Comparison of ENCODE assay signal across 8 cellular contexts in the genomic region with DNA sequence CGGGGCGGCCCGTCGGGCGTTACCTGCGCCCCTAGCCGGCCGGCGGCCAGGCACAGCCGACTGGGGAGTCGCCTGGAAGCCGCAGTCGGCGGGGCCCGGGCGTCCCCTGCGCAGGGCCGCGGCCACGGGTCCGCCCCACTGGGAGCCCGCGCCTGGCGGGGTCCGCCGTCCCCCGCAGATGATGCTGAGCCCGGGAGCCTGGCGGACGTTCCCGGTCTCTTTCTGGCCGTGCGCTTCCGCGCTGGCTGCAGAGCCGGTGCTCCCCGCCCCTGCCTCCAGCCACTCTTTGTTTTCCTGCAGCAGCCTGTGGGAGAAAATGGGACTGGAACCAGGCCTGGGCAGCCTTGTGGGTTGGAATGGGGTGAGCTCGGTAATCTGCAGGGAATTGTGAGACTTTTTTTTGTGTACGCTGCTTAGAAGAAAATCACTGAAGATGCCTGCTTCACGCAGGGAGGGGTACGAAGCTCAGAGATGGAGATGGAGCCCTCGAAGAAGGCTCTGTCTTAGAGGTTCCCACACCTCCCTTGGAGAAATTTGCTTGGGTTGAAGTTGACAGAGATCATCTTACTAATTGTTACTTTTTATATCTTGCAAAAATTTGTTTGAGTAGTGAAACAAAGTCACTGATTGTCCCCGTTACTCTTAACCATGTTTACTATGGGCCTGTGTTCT. TPM values are rescaled to one million over a fixed set of nuclear protein-coding genes. Genes with fewer than 3 reads are reported as not detected.
A peak's percentile ranks its signal among the peaks of the same experiment; 100 is the strongest.
DNase-seq lines count a peak whose midpoint lies in the region; ATAC-seq, FAIRE-seq and TF ChIP-seq lines count a peak whose summit lies in the region.

No MANE protein-coding gene starts in this region.

- H3K36me3 ChIP-seq in K562 (ENCODE audit: control insufficient read depth, insufficient read depth, low read length) = peaks cover 7% of the 10 kb centered on the region; the same call in 1 of the 3 replicates

- peak overlapping the region; percentile 81 for H3K4me2 ChIP-seq in K562 (ENCODE audit: insufficient read depth, low read length)

- in situ Hi-C loops in K562 (cut with MboI) = no loop called here

- peaks cover 10 to 21% of the 10 kb centered on the region in 2 experiments; a peak in 4 of 5 replicates for H3K4me1 ChIP-seq in K562 (replicated peaks in 1 of 2; ENCODE audit: control insufficient read depth in 2 of 2, insufficient read depth in 2 of 2, low read length in 2 of 2)

- no peaks in the 10 kb centered on the region for H3K27me3 ChIP-seq in K562 (ENCODE audit: control insufficient read depth in 2 of 2, insufficient read depth in 2 of 2, low read length in 2 of 2)

- CTCF ChIA-PET in K562 (lab: Yijun Ruan, JAX; ENCODE audit: low intra/inter-chr PET ratio) = no interaction called here

- no peak for DNase-seq in activated T-cell treated with anti-CD3 and anti-CD28 coated beads, Interleukin-2, amount 50 U/mL, for 24 hours
- DNase-seq in activated T-cell treated with anti-CD3 and anti-CD28 coated beads, Interleukin-2, amount 50 U/mL, for 1 hour = no peak
- peak; percentile 55 for DNase-seq in NCI-H345 treated with DMSO at 0.1 percent for 48 hours (lab: John Stamatoyannopoulos, UW; ENCODE audit: unreplicated experiment)
- DNase-seq in K562 (ENCODE audit: extremely low read depth in 1 of 4, low spot score in 3 of 4) = peak in 3 of 4 experiments; percentile 30 to 53 (median 31)
- DNase-seq in retinal pigment epithelial cell (ENCODE audit: low read depth) = no peak
- DNase-seq in NCI-H1436 treated with DMSO at 0.1 percent for 48 hours (lab: John Stamatoyannopoulos, UW) = no peak

- H3K79me2 ChIP-seq in K562 (ENCODE audit: control insufficient read depth, insufficient read depth, low read length) = peaks cover 22% of the 10 kb centered on the region

- POLR2A ChIA-PET in K562 (lab: Yijun Ruan, JAX) = interaction anchor here (0.8 to 1.5 kb wide), 2 partner anchors 8 to 19 kb away, joined by 3 to 6 read pairs; no protein-coding TSS in a partner anchor

- peak overlapping the region; percentile 87 for H3K4me3 Mint-ChIP-seq in activated T-cell treated with anti-CD3 and anti-CD28 coated beads, Interleukin-2, amount 50 U/mL, for 24 hours

- H3K4me3 ChIP-seq in K562 (peak overlapping the region; percentile 71), iPS-11a (ENCODE audit: low read depth, low read length) (peak overlapping the region; percentile 73), retinal pigment epithelial cell (ENCODE audit: low read length) (peak overlapping the region; percentile 78)

- peak; percentile 29 for ATAC-seq in HG02610 (IDR thresholded peaks at IDR 0.05; ENCODE audit: unreplicated experiment)
- ATAC-seq in K562 = peak; percentile 46

- peak overlapping the region; percentile 85 for H2AFZ ChIP-seq in K562 (ENCODE audit: low read depth, low read length)

- peaks cover 27% of the 10 kb centered on the region for H3K36me3 Mint-ChIP-seq in activated T-cell treated with anti-CD3 and anti-CD28 coated beads, Interleukin-2, amount 50 U/mL, for 24 hours (ENCODE audit: low read depth)

- peak overlapping the region; percentile 58; the same call in 2 of the 3 replicates for H3K27ac ChIP-seq in K562 (ENCODE audit: extremely low read depth, low read depth, low read length)

- TF ChIP-seq POLR2A in K562 (conservative IDR thresholded peaks at IDR 0.05) = no peak

- BruUV-seq in K562 (replicated peaks; lab: Mats Ljungman, UMichigan) = no TSS peak

- no peak for TF ChIP-seq RAD21 in K562 (CRISPR knock-in tag; conservative IDR thresholded peaks at IDR 0.05 in 1 of 2, IDR thresholded peaks at IDR 0.05 in 1 of 2)

- no peaks in the 10 kb centered on the region for H3K9me3 ChIP-seq in K562 (replicated peaks; ENCODE audit: control insufficient read depth, insufficient read depth, low read depth, low read length)

- FAIRE-seq in K562 (lab: Jason Lieb, UNC) = no peak

- no peaks in the 10 kb centered on the region for H3K9me1 ChIP-seq in K562 (ENCODE audit: control insufficient read depth, insufficient read depth, low read length)

- H3K4me1 Mint-ChIP-seq in activated T-cell treated with anti-CD3 and anti-CD28 coated beads, Interleukin-2, amount 50 U/mL, for 24 hours (ENCODE audit: low read depth) = peaks cover 68% of the 10 kb centered on the region

- peak overlapping the region; percentile 43 to 88; a peak in 3 of 4 replicates for H3K9ac ChIP-seq in K562 (ENCODE audit: insufficient read depth in 1 of 2, low read depth in 2 of 2, low read length in 2 of 2)

- peak overlapping the region; percentile 83 for H3K27ac Mint-ChIP-seq in activated T-cell treated with anti-CD3 and anti-CD28 coated beads, Interleukin-2, amount 50 U/mL, for 24 hours

- intact Hi-C loops in K562 (cut with micrococcal nuclease) = loop anchor here (1.0 to 5.0 kb wide), 2 partner anchors 25 to 51 kb away; partner anchors contain the start of gene ENTPD6

- TF ChIP-seq EP300 in K562 (IDR thresholded peaks at IDR 0.05; ENCODE audit: low read length) = no peak

- 2% methylated on average over 20 of the region's 43 CpGs for WGBS in K562 (ENCODE audit: insufficient coverage, low coverage, missing lambda C conversion rate)

- H3K27me3 Mint-ChIP-seq in activated T-cell treated with anti-CD3 and anti-CD28 coated beads, Interleukin-2, amount 50 U/mL, for 24 hours = peaks cover 5% of the 10 kb centered on the region

- no peaks in the 10 kb centered on the region for H4K20me1 ChIP-seq in K562 (replicated peaks; ENCODE audit: control insufficient read depth, insufficient read depth, low read length)

- TF ChIP-seq CTCF in K562 (IDR thresholded peaks at IDR 0.05 in 2 of 3, conservative IDR thresholded peaks at IDR 0.05 in 1 of 3; ENCODE audit: insufficient read depth in 2 of 3, low read depth in 1 of 3, low read length in 3 of 3) (no peak), retinal pigment epithelial cell (conservative IDR thresholded peaks at IDR 0.05; ENCODE audit: low read depth, low read length) (no peak)

- H3K9me3 Mint-ChIP-seq in activated T-cell treated with anti-CD3 and anti-CD28 coated beads, Interleukin-2, amount 50 U/mL, for 24 hours = no peaks in the 10 kb centered on the region

TF ChIP-seq in K562, 482 proteins besides CTCF, POLR2A, EP300 and RAD21 (continues in another document):
- TF ChIP-seq ZNF740 (CRISPR knock-in tag; IDR thresholded peaks at IDR 0.05) (no peak), ZNF740 (tag; IDR thresholded peaks at IDR 0.05) (no peak), ZNF444 (CRISPR knock-in tag; IDR thresholded peaks at IDR 0.05) (no peak), ZNF175 (CRISPR knock-in tag; IDR thresholded peaks at IDR 0.05; ENCODE audit: low read depth) (no peak), MLX (CRISPR knock-in tag; conservative IDR thresholded peaks at IDR 0.05) (no peak)

RNA-seq across cellular contexts. Expression of gene PYGB, which starts 0.8 kb away (rescaled TPM):
- total RNA-seq in K562 (2011; cell fraction: chromatin; rRNA removed; ENCODE audit: low replicate concordance) = 15.0 and 42.9 TPM in 2 replicates
- 22.9 and 27.7 TPM in 2 replicates for total RNA-seq in K562 (2011; cell fraction: nucleolus; rRNA removed)
- total RNA-seq in K562 (2011; cell fraction: nucleoplasm; rRNA removed) = 11.8 and 15.2 TPM in 2 replicates
- 12.4 and 13.0 TPM in 2 replicates for total RNA-seq in K562 (2014; rRNA removed)
- total RNA-seq in K562 (2014; rRNA removed; fragmentation: Illumina TruSeq; extraction: Trizol) = 4.1 and 4.7 TPM in 2 replicates
- 9.8 and 10.8 TPM in 2 replicates for total RNA-seq in K562 (2015; rRNA removed; fragmentation: Illumina TruSeq; extraction: Trizol)
- 16.1 and 18.0 TPM in 2 replicates for total RNA-seq in K562 (2021)
- polyA plus RNA-seq in K562 (2011; rRNA removed) = 7.3 and 8.2 TPM in 2 replicates
- polyA plus RNA-seq in K562 (2011; cell fraction: cytosol; rRNA removed) = 8.5 and 12.3 TPM in 2 replicates
- polyA plus RNA-seq in K562 (2011; cell fraction: nucleus; rRNA removed) = 42.5 and 55.1 TPM in 2 replicates
- polyA plus RNA-seq in K562 (2012) = 12.7 and 36.7 TPM in 2 replicates
- polyA plus RNA-seq in K562 (2014; fragmentation: Illumina TruSeq; extraction: Trizol) = 10.2 and 11.3 TPM in 2 replicates
- under 1 TPM; 0.34 to 0.46 TPM for polyA plus RNA-seq in K562 (2014; fragmentation: Nextera tagmentation; extraction: Ambion mirVana)
- 12.3 and 16.0 TPM in 2 replicates for polyA plus RNA-seq in K562 (2014; rRNA removed)
- 5.7 and 8.6 TPM in 2 replicates for polyA minus RNA-seq in K562 (2011; rRNA and poly(A)+ RNA removed)
- 8.7 and 9.1 TPM in 2 replicates for polyA minus RNA-seq in K562 (2011; cell fraction: cytosol; rRNA and poly(A)+ RNA removed)
- 11.4 and 14.6 TPM in 2 replicates for polyA minus RNA-seq in K562 (2011; cell fraction: nucleus; rRNA and poly(A)+ RNA removed)

RNA-seq across cellular contexts. Expression of gene ENTPD6, which starts 53.1 kb away (rescaled TPM):
- 56.6 and 135 TPM in 2 replicates for total RNA-seq in K562 (2011; cell fraction: chromatin; rRNA removed; ENCODE audit: low replicate concordance)
- total RNA-seq in K562 (2011; cell fraction: nucleolus; rRNA removed) = 102 and 113 TPM in 2 replicates
- total RNA-seq in K562 (2011; cell fraction: nucleoplasm; rRNA removed) = 81.2 and 97.1 TPM in 2 replicates
- total RNA-seq in K562 (2014; rRNA removed) = 26.6 and 32.9 TPM in 2 replicates
- total RNA-seq in K562 (2014; rRNA removed; fragmentation: Illumina TruSeq; extraction: Trizol) = 12.7 and 13.8 TPM in 2 replicates
- 20.8 and 22.4 TPM in 2 replicates for total RNA-seq in K562 (2015; rRNA removed; fragmentation: Illumina TruSeq; extraction: Trizol)
- total RNA-seq in K562 (2021) = 33.0 and 35.9 TPM in 2 replicates
- polyA plus RNA-seq in K562 (2011; rRNA removed) = 34.2 and 43.3 TPM in 2 replicates
- polyA plus RNA-seq in K562 (2011; cell fraction: cytosol; rRNA removed) = 45.3 and 53.6 TPM in 2 replicates
- polyA plus RNA-seq in K562 (2011; cell fraction: nucleus; rRNA removed) = 192 and 227 TPM in 2 replicates
- 30.6 and 41.1 TPM in 2 replicates for polyA plus RNA-seq in K562 (2012)
- 22.1 and 29.6 TPM in 2 replicates for polyA plus RNA-seq in K562 (2014; fragmentation: Illumina TruSeq; extraction: Trizol)
- polyA plus RNA-seq in K562 (2014; fragmentation: Nextera tagmentation; extraction: Ambion mirVana) = 1 to 10 TPM in 1 of 2 experiments, under 1 TPM in 1; 0.82 to 1.5 TPM
- polyA plus RNA-seq in K562 (2014; rRNA removed) = 36.8 and 39.9 TPM in 2 replicates
- 20.7 and 22.9 TPM in 2 replicates for polyA minus RNA-seq in K562 (2011; rRNA and poly(A)+ RNA removed)
- polyA minus RNA-seq in K562 (2011; cell fraction: cytosol; rRNA and poly(A)+ RNA removed) = 15.2 and 17.5 TPM in 2 replicates
- polyA minus RNA-seq in K562 (2011; cell fraction: nucleus; rRNA and poly(A)+ RNA removed) = 27.6 and 47.0 TPM in 2 replicates

Comparison
In these comparisons a context has a peak if more than half of its experiments do, and no peak if none do; other contexts are left out.
1. DNase-seq: peak in NCI-H345 treated with DMSO at 0.1 percent for 48 hours (single experiment) and K562 (3 of 4); none in activated T-cell treated with anti-CD3 and anti-CD28 coated beads, Interleukin-2, amount 50 U/mL, for 24 hours (single experiment), activated T-cell treated with anti-CD3 and anti-CD28 coated beads, Interleukin-2, amount 50 U/mL, for 1 hour (single experiment), retinal pigment epithelial cell (single experiment) and NCI-H1436 treated with DMSO at 0.1 percent for 48 hours (single experiment).
2. Peak in every context shown above with its lines, with median percentiles within 50 percentile points of each other: H3K4me3 ChIP-seq.